Comparison of ENCODE assay signal across 12 cellular contexts in genomic region chr1:3312310-3312734, GRCh38.
A peak's percentile ranks its signal among the peaks of the same experiment; 100 is the strongest.
DNase-seq lines count a peak whose midpoint lies in the region; ATAC-seq and TF ChIP-seq lines count a peak whose summit lies in the region.
"Had no signal": no experiment of that assay in that cellular context is flagged by ENCODE, and none has a peak within 500 bp of the region (broad histone marks: within the 10 kb centered on the region; RNA-seq: fewer than 3 reads in every experiment).

No MANE protein-coding gene starts in this region.

- H3K27me3 ChIP-seq in HCT116 (ENCODE audit: insufficient read depth, low read length): no peaks in the 10 kb centered on the region
- H3K27me3 ChIP-seq in body of pancreas: no peaks in the 10 kb centered on the region
- peaks cover 0 to 7% (median 0%) of the 10 kb centered on the region in 3 donors for H3K27me3 ChIP-seq in stomach

- H3K4me2 ChIP-seq in HCT116 (ENCODE audit: low read length): peak overlapping the region; percentile 76

- no peak for TF ChIP-seq RAD21 in HCT116 (IDR thresholded peaks at IDR 0.05; ENCODE audit: low read depth)

- CTCF ChIA-PET in HCT116 (lab: Charles Lee): no interaction called here

- H3K4me3 ChIP-seq in HCT116 (replicated peaks in 1 of 2; ENCODE audit: low read depth in 1 of 2, low read length in 2 of 2) (no peak overlapping the region), body of pancreas (no peak overlapping the region), mesodermal cell (ENCODE audit: extremely low read depth, insufficient read depth, low read length, poor library complexity, severe bottlenecking) (no peak overlapping the region), stomach (no peak overlapping the region)

- no peak overlapping the region for H3K27ac Mint-ChIP-seq in T-helper 17 cell
- H3K27ac Mint-ChIP-seq: stimulated activated naive CD8-positive, alpha-beta T cell treated with anti-CD3 and anti-CD28 coated beads, Interleukin-15, Interleukin-2, amounts not matched to agents 100 ng/mL and 50 ng/mL, for 24 hours had no signal

- BruUV-seq in HCT116 (replicated peaks; lab: Mats Ljungman, UMichigan): no TSS peak

- H4K20me1 ChIP-seq in HCT116 (ENCODE audit: insufficient read depth): no peaks in the 10 kb centered on the region

- H3K4me3 Mint-ChIP-seq in T-helper 17 cell: no peak overlapping the region
- H3K4me3 Mint-ChIP-seq: stimulated activated naive CD8-positive, alpha-beta T cell treated with anti-CD3 and anti-CD28 coated beads, Interleukin-15, Interleukin-2, amounts not matched to agents 100 ng/mL and 50 ng/mL, for 24 hours had no signal

- H3K79me2 ChIP-seq in HCT116 (ENCODE audit: insufficient read depth, low read length): no peaks in the 10 kb centered on the region
- H3K79me2 ChIP-seq: parathyroid adenoma had no signal

- no peak overlapping the region for H2AFZ ChIP-seq in HCT116 (ENCODE audit: low read depth, low read length, poor library complexity, severe bottlenecking)
- H2AFZ ChIP-seq: parathyroid adenoma had no signal

- WGBS in body of pancreas, 2 donors: 85 to 89% methylated on average over 20 to 21 of the region's 22 CpGs
- 90 to 92% methylated on average over 18 to 20 of the region's 22 CpGs for WGBS in mesodermal cell (ENCODE audit: insufficient coverage in 2 of 2), 2 experiments
- 89 to 92% (median 91%) methylated on average over 18 to 22 of the region's 22 CpGs for WGBS in stomach, 5 donors

- DNase-seq in HCT116 (ENCODE audit: low read depth, low spot score) (no peak), body of pancreas (no peak), stomach (no peak), T-helper 17 cell (no peak), hypothalamus (lab: John Stamatoyannopoulos, UW) (no peak), NCI-H446 (lab: John Stamatoyannopoulos, UW) (no peak), cerebellar nuclear complex (lab: John Stamatoyannopoulos, UW) (no peak)
- DNase-seq: effector CD4-positive, alpha-beta T cell; GF-D8 had no signal

- H3K27ac ChIP-seq in HCT116 (ENCODE audit: low read depth, low read length): peak overlapping the region; percentile 62
- peak overlapping the region in 3 of 4 donors; percentile 76 to 89 (median 82) for H3K27ac ChIP-seq in body of pancreas
- H3K27ac ChIP-seq in mesodermal cell (ENCODE audit: low read depth, low read length, severe bottlenecking): peak overlapping the region; percentile 99
- H3K27ac ChIP-seq in stomach: peak overlapping the region in 4 of 5 donors; percentile 86 to 95 (median 92)
- H3K27ac ChIP-seq: parathyroid adenoma had no signal

- TF ChIP-seq CTCF in HCT116 (IDR thresholded peaks at IDR 0.05 in 2 of 3, conservative IDR thresholded peaks at IDR 0.05 in 1 of 3; ENCODE audit: borderline replicate concordance in 1 of 3, insufficient read depth in 1 of 3, low read depth in 2 of 3, low read length in 2 of 3) (no peak), body of pancreas (IDR thresholded peaks at IDR 0.05) (no peak), stomach (IDR thresholded peaks at IDR 0.05) (no peak)

- H3K36me3 ChIP-seq in HCT116 (ENCODE audit: control insufficient read depth in 1 of 2, insufficient read depth in 2 of 2, low read length in 2 of 2) (no peaks in the 10 kb centered on the region), body of pancreas (replicated peaks in 1 of 2; ENCODE audit: insufficient read depth in 1 of 2, low read depth in 2 of 2) (no peaks in the 10 kb centered on the region), mesodermal cell (ENCODE audit: control insufficient read depth, insufficient read depth, low read length) (no peaks in the 10 kb centered on the region), stomach (no peaks in the 10 kb centered on the region)

- no peak for TF ChIP-seq EP300 in stomach (IDR thresholded peaks at IDR 0.05)

- H3K4me1 ChIP-seq in HCT116 (ENCODE audit: control insufficient read depth in 1 of 2, insufficient read depth in 2 of 2, low read length in 2 of 2) (peaks cover 21 to 36% of the 10 kb centered on the region in 2 experiments), body of pancreas (peaks cover 22% of the 10 kb centered on the region), mesodermal cell (ENCODE audit: control insufficient read depth, insufficient read depth, low read length, poor library complexity, severe bottlenecking) (peaks cover 40% of the 10 kb centered on the region), stomach (peaks cover 21 to 46% (median 34%) of the 10 kb centered on the region in 4 donors)
- H3K4me1 ChIP-seq: parathyroid adenoma had no signal

- no peak for TF ChIP-seq POLR2A in HCT116 (IDR thresholded peaks at IDR 0.05; ENCODE audit: borderline replicate concordance, extremely low read depth, insufficient read depth, insufficient read length)
- TF ChIP-seq POLR2A in body of pancreas (IDR thresholded peaks at IDR 0.05): no peak
- no peak for TF ChIP-seq POLR2A in stomach (IDR thresholded peaks at IDR 0.05)

- H3K9me3 ChIP-seq in HCT116 (ENCODE audit: control insufficient read depth in 1 of 2, insufficient read depth in 1 of 2, low read depth in 1 of 2, low read length in 2 of 2): no peaks in the 10 kb centered on the region
- H3K9me3 ChIP-seq in body of pancreas: no peaks in the 10 kb centered on the region
- peaks cover 9% of the 10 kb centered on the region for H3K9me3 ChIP-seq in mesodermal cell (ENCODE audit: control insufficient read depth, low read length)
- no peaks in the 10 kb centered on the region for H3K9me3 ChIP-seq in stomach
- H3K9me3 ChIP-seq in T-helper 17 cell (ENCODE audit: control insufficient read depth, low read length, poor library complexity, severe bottlenecking): peaks cover 4% of the 10 kb centered on the region

- intact Hi-C loops in HCT116 (cut with micrococcal nuclease): no loop called here
- intact Hi-C loops in body of pancreas (cut with DNase I): no loop called here
- intact Hi-C loops in stomach (cut with DNase I; ENCODE audit: low total_unique reads): no loop called here

- no peaks in the 10 kb centered on the region for H3K9me2 ChIP-seq in HCT116 (ENCODE audit: insufficient read depth)

- POLR2A ChIA-PET in HCT116 (lab: Charles Lee): no interaction called here

- peaks cover 3% of the 10 kb centered on the region for H3K4me1 Mint-ChIP-seq in T-helper 17 cell

- peak overlapping the region; percentile 58 for H3K9ac ChIP-seq in HCT116 (ENCODE audit: low read length)
- H3K9ac ChIP-seq: parathyroid adenoma had no signal

- RAD21 ChIA-PET in HCT116 (lab: Charles Lee; ENCODE audit: low non-redundant PET in 1 of 2, low total read pairs in 2 of 2, uncharacterized antibody in 2 of 2, unreplicated experiment in 2 of 2): no interaction called here

- H3K36me3 Mint-ChIP-seq in T-helper 17 cell (ENCODE audit: low read depth): no peaks in the 10 kb centered on the region

- H3K27me3 Mint-ChIP-seq in T-helper 17 cell: peaks cover 18% of the 10 kb centered on the region

- ATAC-seq in HCT116 (no peak), body of pancreas (no peak), T-helper 17 cell (no peak)

TF ChIP-seq in HCT116, 20 proteins besides CTCF, POLR2A, EP300 and RAD21 (continues in another document):
- TF ChIP-seq SIN3A (IDR thresholded peaks at IDR 0.05; ENCODE audit: low read depth): no peak
- TF ChIP-seq MAX (IDR thresholded peaks at IDR 0.05): no peak
- no peak for TF ChIP-seq EGR1 (IDR thresholded peaks at IDR 0.05; ENCODE audit: low read depth)
- TF ChIP-seq REST (IDR thresholded peaks at IDR 0.05; ENCODE audit: low read depth): no peak
- TF ChIP-seq SP1 (IDR thresholded peaks at IDR 0.05; ENCODE audit: low read depth): no peak
- no peak for TF ChIP-seq TCF7L2 (IDR thresholded peaks at IDR 0.05; ENCODE audit: borderline replicate concordance, extremely low read depth, insufficient read depth, insufficient read length)
- TF ChIP-seq JUND (IDR thresholded peaks at IDR 0.05): no peak
- no peak for TF ChIP-seq ZNF274 (IDR thresholded peaks at IDR 0.05; ENCODE audit: low read depth, low read length)
- no peak for TF ChIP-seq POLR2AphosphoS5 (IDR thresholded peaks at IDR 0.05; ENCODE audit: low read depth, low read length)
- no peak for TF ChIP-seq CBX3 (IDR thresholded peaks at IDR 0.05; ENCODE audit: low read depth)
- TF ChIP-seq EZH2 (IDR thresholded peaks at IDR 0.05): no peak
- no peak for TF ChIP-seq ELF1 (IDR thresholded peaks at IDR 0.05; ENCODE audit: borderline replicate concordance, low read depth)
